14 cellular contexts compared by ENCODE assay signal in the genomic region with DNA sequence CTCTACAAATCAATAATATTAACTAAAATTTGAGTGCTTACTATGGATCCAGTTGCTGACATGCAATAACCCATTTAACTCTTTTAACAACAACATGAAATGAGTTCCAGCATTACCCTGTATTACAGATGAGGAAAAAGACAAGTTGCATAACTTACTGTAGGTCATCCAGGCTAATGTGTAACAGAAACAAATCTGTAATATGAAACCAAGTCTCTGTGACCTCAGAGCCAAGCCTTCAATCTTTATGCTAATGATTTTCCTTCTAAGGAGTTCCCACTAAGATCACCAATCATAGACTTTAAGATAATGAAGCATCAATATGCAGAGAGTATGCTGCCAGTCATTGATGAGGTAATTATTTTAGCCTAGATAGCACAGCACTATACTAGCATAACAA. TPM values are rescaled to one million over a fixed set of nuclear protein-coding genes. Genes with fewer than 3 reads are reported as not detected.
DNase-seq lines count a peak whose midpoint lies in the region; ATAC-seq and TF ChIP-seq lines count a peak whose summit lies in the region.
"Had no signal": no experiment of that assay in that cellular context is flagged by ENCODE, and none has a peak within 500 bp of the region (broad histone marks: within the 10 kb centered on the region; RNA-seq: fewer than 3 reads in every experiment).

No MANE protein-coding gene starts in this region.

- ATAC-seq in GM21619 (IDR thresholded peaks at IDR 0.05; ENCODE audit: unreplicated experiment) (peak; percentile 91), IMR-90 (ENCODE audit: low read depth) (0 out of 2 replicates have a peak, but pooled peaks have one; percentile 29)
- ATAC-seq: Right ventricle myocardium inferior had no signal

- H3K79me1 ChIP-seq in IMR-90 (ENCODE audit: low read depth in 1 of 2, low read length in 2 of 2): no peaks in the 10 kb centered on the region

- TF ChIP-seq POLR2A in IMR-90 (IDR thresholded peaks at IDR 0.05; ENCODE audit: low read depth, low read length): no peak

- no peak overlapping the region for H4K8ac ChIP-seq in IMR-90 (ENCODE audit: low read depth in 2 of 2, low read length in 2 of 2)

- no peak overlapping the region for H2AK9ac ChIP-seq in IMR-90 (replicated peaks; ENCODE audit: low read depth, low read length, poor library complexity)

- no peak overlapping the region for H3K27ac ChIP-seq in IMR-90 (ENCODE audit: insufficient read depth, low read length)

- no peaks in the 10 kb centered on the region for H3K27me3 ChIP-seq in IMR-90 (ENCODE audit: control insufficient read depth, insufficient read depth, low read length)

- no peak overlapping the region for H3K18ac ChIP-seq in IMR-90 (ENCODE audit: low read depth, low read length)

- H2AK5ac ChIP-seq in IMR-90 (ENCODE audit: low read depth, low read length): no peak overlapping the region

- CTCF ChIA-PET in IMR-90 (lab: Yijun Ruan, JAX): no interaction called here

- no peak overlapping the region for H3K14ac ChIP-seq in IMR-90 (replicated peaks; ENCODE audit: low read depth, low read length)

- in situ Hi-C loops in IMR-90 (cut with MboI; ENCODE audit: low sequenced_read_pairs): no loop called here

- H3K4me3 ChIP-seq in IMR-90 (ENCODE audit: insufficient read depth, low read depth, low read length): no peak overlapping the region

- H3K23ac ChIP-seq in IMR-90 (ENCODE audit: low read depth, low read length): no peak overlapping the region

- H4K5ac ChIP-seq in IMR-90 (ENCODE audit: low read depth, low read length): no peak overlapping the region

- H3K4me2 ChIP-seq in IMR-90 (ENCODE audit: low read depth, low read length): no peak overlapping the region

- no peak overlapping the region for H3K4ac ChIP-seq in IMR-90 (ENCODE audit: low read depth, low read length)

- TF ChIP-seq CTCF in IMR-90 (conservative IDR thresholded peaks at IDR 0.05; ENCODE audit: low read depth, low read length): no peak

- no peaks in the 10 kb centered on the region for H3K9me3 ChIP-seq in IMR-90 (ENCODE audit: control insufficient read depth, insufficient read depth, low read length)

- no peak overlapping the region for H3K9ac ChIP-seq in IMR-90 (ENCODE audit: low read depth, low read length)

- H3K9me1 ChIP-seq in IMR-90 (ENCODE audit: insufficient read depth, low read length): no peaks in the 10 kb centered on the region

- TF ChIP-seq RAD21 in IMR-90 (IDR thresholded peaks at IDR 0.05; ENCODE audit: low read length): no peak

- intact Hi-C loops in IMR-90 (cut with micrococcal nuclease): no loop called here
- intact Hi-C loops in head of caudate nucleus (cut with DNase I): no loop called here

- no peaks in the 10 kb centered on the region for H3K36me3 ChIP-seq in IMR-90 (ENCODE audit: control insufficient read depth, insufficient read depth, low read length)

- no peak overlapping the region for H3K56ac ChIP-seq in IMR-90 (ENCODE audit: extremely low read depth, insufficient read depth, low read length)

- POLR2A ChIA-PET in IMR-90 (lab: Charles Lee; ENCODE audit: unreplicated experiment): no interaction called here

- no peaks in the 10 kb centered on the region for H4K20me1 ChIP-seq in IMR-90 (ENCODE audit: insufficient read depth, low read length)

- H2BK5ac ChIP-seq in IMR-90 (ENCODE audit: low read depth, low read length, poor library complexity, severe bottlenecking): no peak overlapping the region

- DNase-seq in EH (ENCODE audit: low read depth) (peak; percentile 35), IMR-90 (peak; percentile 18), fibroblast of peridontal ligament (ENCODE audit: extremely low read depth) (peak; percentile 70), head of caudate nucleus (no peak), NCI-H2196 (lab: John Stamatoyannopoulos, UW; ENCODE audit: unreplicated experiment) (no peak)
- no peak for DNase-seq in stimulated activated CD4-positive, alpha-beta T cell treated with anti-CD3 and anti-CD28 coated beads, Interleukin-1b, Interleukin-23, amount 100 ng/mL, for 48 hours
- no peak for DNase-seq in activated CD4-positive, CD25-positive, alpha-beta regulatory T cell treated with anti-CD3 and anti-CD28 coated beads, Interleukin-2, amount 50 U/mL, for 72 hours
- DNase-seq: activated CD4-positive, alpha-beta T cell treated with anti-CD3 and anti-CD28 coated beads for 1 hour; activated naive CD4-positive, alpha-beta T cell; effector memory CD4-positive, alpha-beta T cell; nephron progenitor cell; stimulated activated naive CD4-positive, alpha-beta T cell had no signal

- no peak overlapping the region for H2BK20ac ChIP-seq in IMR-90 (ENCODE audit: low read depth, low read length)

- H2BK15ac ChIP-seq in IMR-90 (ENCODE audit: low read depth, low read length): no peak overlapping the region

- dilution Hi-C loops in IMR-90 (cut with HindIII; ENCODE audit: low sequenced_read_pairs, unreplicated experiment): no loop called here

- BruUV-seq in IMR-90 (replicated peaks; lab: Mats Ljungman, UMichigan): no TSS peak

- H3K4me1 ChIP-seq in IMR-90 (ENCODE audit: control insufficient read depth, insufficient read depth, low read length): no peaks in the 10 kb centered on the region

- H2BK120ac ChIP-seq in IMR-90 (ENCODE audit: low read depth, low read length): no peak overlapping the region

- H2AFZ ChIP-seq in IMR-90 (replicated peaks; ENCODE audit: low read length, poor library complexity): no peak overlapping the region

- H4K91ac ChIP-seq in IMR-90 (ENCODE audit: insufficient read depth, low read depth, low read length): no peak overlapping the region

TF ChIP-seq in IMR-90, 13 proteins besides CTCF, POLR2A, EP300 and RAD21:
- 0 out of 2 replicates have a peak, but pooled peaks have one; percentile 33 for TF ChIP-seq CEBPB (IDR thresholded peaks at IDR 0.05; ENCODE audit: low read depth, low read length)
- TF ChIP-seq MAFK (IDR thresholded peaks at IDR 0.05; ENCODE audit: low read depth, low read length): no peak

RNA-seq across cellular contexts. Expression of a gene that starts 35.6 kb away (rescaled TPM):
- total RNA-seq in IMR-90 (2012; rRNA removed): 2.5 and 3.8 TPM in 2 replicates
- 7.7 and 9.9 TPM in 2 replicates for polyA plus RNA-seq in IMR-90 (2012; rRNA removed)
- polyA plus RNA-seq in IMR-90 (2012; cell fraction: cytosol; rRNA removed): 1.5 and 2.0 TPM in 2 replicates
- polyA plus RNA-seq in IMR-90 (2012; cell fraction: nucleus; rRNA removed; ENCODE audit: low replicate concordance): 11.0 and 59.9 TPM in 2 replicates

Comparison
In these comparisons a context has a peak if more than half of its experiments do, and no peak if none do; other contexts are left out.
1. DNase-seq: peak in EH (single experiment), IMR-90 (single experiment) and fibroblast of peridontal ligament (single experiment); none in stimulated activated CD4-positive, alpha-beta T cell treated with anti-CD3 and anti-CD28 coated beads, Interleukin-1b, Interleukin-23, amount 100 ng/mL, for 48 hours (single experiment), head of caudate nucleus (0 of 42), NCI-H2196 (single experiment) and activated CD4-positive, CD25-positive, alpha-beta regulatory T cell treated with anti-CD3 and anti-CD28 coated beads, Interleukin-2, amount 50 U/mL, for 72 hours (single experiment).